Comparison of ENCODE assay signal across 1 cellular context in the genomic region with DNA sequence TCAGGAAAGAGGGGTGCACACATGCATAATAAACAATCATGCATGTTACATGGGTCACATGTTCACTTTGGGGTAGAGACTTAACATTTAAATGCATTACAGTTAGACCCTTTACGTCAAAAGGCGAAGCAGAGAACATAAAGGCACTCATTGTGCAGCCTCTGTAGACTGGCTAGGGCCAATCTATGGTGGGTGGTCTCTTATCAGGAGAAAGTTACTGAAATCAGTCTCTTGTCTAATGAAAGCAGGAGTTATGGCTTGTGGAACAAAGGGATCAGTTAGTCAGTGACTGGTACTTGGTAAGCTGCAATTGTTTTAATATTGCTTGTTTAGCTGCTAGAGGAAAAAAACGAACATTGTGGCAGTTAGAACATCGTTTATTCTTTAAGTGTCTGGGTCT.
TF ChIP-seq lines count a peak whose summit lies in the region.

No MANE protein-coding gene starts in this region.

TF ChIP-seq in GM23338, 12 proteins besides CTCF, POLR2A, EP300 and RAD21 (continued from another document):
- TF ChIP-seq, protein P1, sequence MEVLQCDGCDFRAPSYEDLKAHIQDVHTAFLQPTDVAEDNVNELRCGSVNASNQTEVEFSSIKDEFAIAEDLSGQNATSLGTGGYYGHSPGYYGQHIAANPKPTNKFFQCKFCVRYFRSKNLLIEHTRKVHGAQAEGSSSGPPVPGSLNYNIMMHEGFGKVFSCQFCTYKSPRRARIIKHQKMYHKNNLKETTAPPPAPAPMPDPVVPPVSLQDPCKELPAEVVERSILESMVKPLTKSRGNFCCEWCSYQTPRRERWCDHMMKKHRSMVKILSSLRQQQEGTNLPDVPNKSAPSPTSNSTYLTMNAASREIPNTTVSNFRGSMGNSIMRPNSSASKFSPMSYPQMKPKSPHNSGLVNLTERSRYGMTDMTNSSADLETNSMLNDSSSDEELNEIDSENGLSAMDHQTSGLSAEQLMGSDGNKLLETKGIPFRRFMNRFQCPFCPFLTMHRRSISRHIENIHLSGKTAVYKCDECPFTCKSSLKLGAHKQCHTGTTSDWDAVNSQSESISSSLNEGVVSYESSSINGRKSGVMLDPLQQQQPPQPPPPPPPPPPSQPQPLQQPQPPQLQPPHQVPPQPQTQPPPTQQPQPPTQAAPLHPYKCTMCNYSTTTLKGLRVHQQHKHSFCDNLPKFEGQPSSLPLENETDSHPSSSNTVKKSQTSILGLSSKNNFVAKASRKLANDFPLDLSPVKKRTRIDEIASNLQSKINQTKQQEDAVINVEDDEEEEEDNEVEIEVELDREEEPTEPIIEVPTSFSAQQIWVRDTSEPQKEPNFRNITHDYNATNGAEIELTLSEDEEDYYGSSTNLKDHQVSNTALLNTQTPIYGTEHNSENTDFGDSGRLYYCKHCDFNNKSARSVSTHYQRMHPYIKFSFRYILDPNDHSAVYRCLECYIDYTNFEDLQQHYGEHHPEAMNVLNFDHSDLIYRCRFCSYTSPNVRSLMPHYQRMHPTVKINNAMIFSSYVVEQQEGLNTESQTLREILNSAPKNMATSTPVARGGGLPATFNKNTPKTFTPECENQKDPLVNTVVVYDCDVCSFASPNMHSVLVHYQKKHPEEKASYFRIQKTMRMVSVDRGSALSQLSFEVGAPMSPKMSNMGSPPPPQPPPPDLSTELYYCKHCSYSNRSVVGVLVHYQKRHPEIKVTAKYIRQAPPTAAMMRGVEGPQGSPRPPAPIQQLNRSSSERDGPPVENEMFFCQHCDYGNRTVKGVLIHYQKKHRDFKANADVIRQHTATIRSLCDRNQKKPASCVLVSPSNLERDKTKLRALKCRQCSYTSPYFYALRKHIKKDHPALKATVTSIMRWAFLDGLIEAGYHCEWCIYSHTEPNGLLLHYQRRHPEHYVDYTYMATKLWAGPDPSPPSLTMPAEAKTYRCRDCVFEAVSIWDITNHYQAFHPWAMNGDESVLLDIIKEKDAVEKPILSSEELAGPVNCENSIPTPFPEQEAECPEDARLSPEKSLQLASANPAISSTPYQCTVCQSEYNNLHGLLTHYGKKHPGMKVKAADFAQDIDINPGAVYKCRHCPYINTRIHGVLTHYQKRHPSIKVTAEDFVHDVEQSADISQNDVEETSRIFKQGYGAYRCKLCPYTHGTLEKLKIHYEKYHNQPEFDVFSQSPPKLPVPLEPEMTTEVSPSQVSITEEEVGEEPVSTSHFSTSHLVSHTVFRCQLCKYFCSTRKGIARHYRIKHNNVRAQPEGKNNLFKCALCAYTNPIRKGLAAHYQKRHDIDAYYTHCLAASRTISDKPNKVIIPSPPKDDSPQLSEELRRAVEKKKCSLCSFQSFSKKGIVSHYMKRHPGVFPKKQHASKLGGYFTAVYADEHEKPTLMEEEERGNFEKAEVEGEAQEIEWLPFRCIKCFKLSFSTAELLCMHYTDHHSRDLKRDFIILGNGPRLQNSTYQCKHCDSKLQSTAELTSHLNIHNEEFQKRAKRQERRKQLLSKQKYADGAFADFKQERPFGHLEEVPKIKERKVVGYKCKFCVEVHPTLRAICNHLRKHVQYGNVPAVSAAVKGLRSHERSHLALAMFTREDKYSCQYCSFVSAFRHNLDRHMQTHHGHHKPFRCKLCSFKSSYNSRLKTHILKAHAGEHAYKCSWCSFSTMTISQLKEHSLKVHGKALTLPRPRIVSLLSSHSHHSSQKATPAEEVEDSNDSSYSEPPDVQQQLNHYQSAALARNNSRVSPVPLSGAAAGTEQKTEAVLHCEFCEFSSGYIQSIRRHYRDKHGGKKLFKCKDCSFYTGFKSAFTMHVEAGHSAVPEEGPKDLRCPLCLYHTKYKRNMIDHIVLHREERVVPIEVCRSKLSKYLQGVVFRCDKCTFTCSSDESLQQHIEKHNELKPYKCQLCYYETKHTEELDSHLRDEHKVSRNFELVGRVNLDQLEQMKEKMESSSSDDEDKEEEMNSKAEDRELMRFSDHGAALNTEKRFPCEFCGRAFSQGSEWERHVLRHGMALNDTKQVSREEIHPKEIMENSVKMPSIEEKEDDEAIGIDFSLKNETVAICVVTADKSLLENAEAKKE (CRISPR knock-in tag; IDR thresholded peaks at IDR 0.05): no peak
- TF ChIP-seq CREB1 (CRISPR knock-in tag; IDR thresholded peaks at IDR 0.05; ENCODE audit: low read depth): no peak
- TF ChIP-seq ZNF331 (CRISPR knock-in tag; IDR thresholded peaks at IDR 0.05; ENCODE audit: low read depth): no peak
- TF ChIP-seq, protein P2, sequence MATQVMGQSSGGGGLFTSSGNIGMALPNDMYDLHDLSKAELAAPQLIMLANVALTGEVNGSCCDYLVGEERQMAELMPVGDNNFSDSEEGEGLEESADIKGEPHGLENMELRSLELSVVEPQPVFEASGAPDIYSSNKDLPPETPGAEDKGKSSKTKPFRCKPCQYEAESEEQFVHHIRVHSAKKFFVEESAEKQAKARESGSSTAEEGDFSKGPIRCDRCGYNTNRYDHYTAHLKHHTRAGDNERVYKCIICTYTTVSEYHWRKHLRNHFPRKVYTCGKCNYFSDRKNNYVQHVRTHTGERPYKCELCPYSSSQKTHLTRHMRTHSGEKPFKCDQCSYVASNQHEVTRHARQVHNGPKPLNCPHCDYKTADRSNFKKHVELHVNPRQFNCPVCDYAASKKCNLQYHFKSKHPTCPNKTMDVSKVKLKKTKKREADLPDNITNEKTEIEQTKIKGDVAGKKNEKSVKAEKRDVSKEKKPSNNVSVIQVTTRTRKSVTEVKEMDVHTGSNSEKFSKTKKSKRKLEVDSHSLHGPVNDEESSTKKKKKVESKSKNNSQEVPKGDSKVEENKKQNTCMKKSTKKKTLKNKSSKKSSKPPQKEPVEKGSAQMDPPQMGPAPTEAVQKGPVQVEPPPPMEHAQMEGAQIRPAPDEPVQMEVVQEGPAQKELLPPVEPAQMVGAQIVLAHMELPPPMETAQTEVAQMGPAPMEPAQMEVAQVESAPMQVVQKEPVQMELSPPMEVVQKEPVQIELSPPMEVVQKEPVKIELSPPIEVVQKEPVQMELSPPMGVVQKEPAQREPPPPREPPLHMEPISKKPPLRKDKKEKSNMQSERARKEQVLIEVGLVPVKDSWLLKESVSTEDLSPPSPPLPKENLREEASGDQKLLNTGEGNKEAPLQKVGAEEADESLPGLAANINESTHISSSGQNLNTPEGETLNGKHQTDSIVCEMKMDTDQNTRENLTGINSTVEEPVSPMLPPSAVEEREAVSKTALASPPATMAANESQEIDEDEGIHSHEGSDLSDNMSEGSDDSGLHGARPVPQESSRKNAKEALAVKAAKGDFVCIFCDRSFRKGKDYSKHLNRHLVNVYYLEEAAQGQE (IDR thresholded peaks at IDR 0.05; ENCODE audit: unreplicated experiment): no peak
- TF ChIP-seq, protein P3, sequence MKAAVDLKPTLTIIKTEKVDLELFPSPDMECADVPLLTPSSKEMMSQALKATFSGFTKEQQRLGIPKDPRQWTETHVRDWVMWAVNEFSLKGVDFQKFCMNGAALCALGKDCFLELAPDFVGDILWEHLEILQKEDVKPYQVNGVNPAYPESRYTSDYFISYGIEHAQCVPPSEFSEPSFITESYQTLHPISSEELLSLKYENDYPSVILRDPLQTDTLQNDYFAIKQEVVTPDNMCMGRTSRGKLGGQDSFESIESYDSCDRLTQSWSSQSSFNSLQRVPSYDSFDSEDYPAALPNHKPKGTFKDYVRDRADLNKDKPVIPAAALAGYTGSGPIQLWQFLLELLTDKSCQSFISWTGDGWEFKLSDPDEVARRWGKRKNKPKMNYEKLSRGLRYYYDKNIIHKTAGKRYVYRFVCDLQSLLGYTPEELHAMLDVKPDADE (IDR thresholded peaks at IDR 0.05): no peak
TF ChIP-seq in GM23338: peak in this region for 0.
